Comparison of ENCODE assay signal across 8 cellular contexts in genomic region chr20:62643521-62644043, GRCh38. TPM values are rescaled to one million over a fixed set of nuclear protein-coding genes. Genes with fewer than 3 reads are reported as not detected.
DNase-seq lines count a peak whose midpoint lies in the region; ATAC-seq lines count a peak whose summit lies in the region.
"Had no signal": no experiment of that assay in that cellular context is flagged by ENCODE, and none has a peak within 500 bp of the region (broad histone marks: within the 10 kb centered on the region; RNA-seq: fewer than 3 reads in every experiment).

No MANE protein-coding gene starts in this region.

- intact Hi-C loops in activated CD4-positive, alpha-beta memory T cell treated with anti-CD3 and anti-CD28 coated beads for 36 hours (cut with micrococcal nuclease) = loop anchor here (1.0 to 10.0 kb wide), 3 partner anchors 8 to 281 kb away; partner anchors contain the start of gene DIDO1

- no peaks in the 10 kb centered on the region for H3K9me3 Mint-ChIP-seq in activated CD4-positive, alpha-beta memory T cell treated with anti-CD3 and anti-CD28 coated beads for 36 hours
- H3K9me3 Mint-ChIP-seq in stimulated activated naive CD8-positive, alpha-beta T cell treated with anti-CD3 and anti-CD28 coated beads, Interleukin-15, amount 100 ng/mL, for 72 hours = no peaks in the 10 kb centered on the region

- ATAC-seq in stimulated activated naive CD8-positive, alpha-beta T cell treated with anti-CD3 and anti-CD28 coated beads, Interleukin-15, amount 100 ng/mL, for 72 hours = no peak

- H3K36me3 Mint-ChIP-seq in activated CD4-positive, alpha-beta memory T cell treated with anti-CD3 and anti-CD28 coated beads for 36 hours = peaks cover 4% of the 10 kb centered on the region

- POLR2A ChIA-PET in activated CD4-positive, alpha-beta memory T cell treated with anti-CD3 and anti-CD28 coated beads for 36 hours (lab: Charles Lee) = interaction anchor here (0.5 to 2.6 kb wide), 7 partner anchors 8 to 164 kb away, joined by 3 to 21 read pairs (median 3); partner anchors contain the start of gene NTSR1

- H3K4me3 Mint-ChIP-seq in activated CD4-positive, alpha-beta memory T cell treated with anti-CD3 and anti-CD28 coated beads for 36 hours = peak overlapping the region; percentile 77
- peak overlapping the region; percentile 89 to 90 for H3K4me3 Mint-ChIP-seq in stimulated activated naive CD8-positive, alpha-beta T cell treated with anti-CD3 and anti-CD28 coated beads, Interleukin-15, amount 100 ng/mL, for 72 hours

- no peaks in the 10 kb centered on the region for H3K27me3 Mint-ChIP-seq in activated CD4-positive, alpha-beta memory T cell treated with anti-CD3 and anti-CD28 coated beads for 36 hours
- H3K27me3 Mint-ChIP-seq in stimulated activated naive CD8-positive, alpha-beta T cell treated with anti-CD3 and anti-CD28 coated beads, Interleukin-15, amount 100 ng/mL, for 72 hours = peaks cover 16% of the 10 kb centered on the region

- no peaks in the 10 kb centered on the region for H3K9me3 ChIP-seq in iPS-18c (ENCODE audit: control insufficient read depth, insufficient read depth, low read length)

- H3K4me3 ChIP-seq in iPS-18c (ENCODE audit: insufficient read depth, low read depth, low read length) = peak overlapping the region; percentile 65; the same call in 1 of the 2 replicates

- no peak overlapping the region for H3K27ac Mint-ChIP-seq in activated CD4-positive, alpha-beta memory T cell treated with anti-CD3 and anti-CD28 coated beads for 36 hours
- H3K27ac Mint-ChIP-seq in stimulated activated naive CD8-positive, alpha-beta T cell treated with anti-CD3 and anti-CD28 coated beads, Interleukin-15, amount 100 ng/mL, for 72 hours = peak overlapping the region in 1 of 2 donors; percentile 42

- H3K4me1 Mint-ChIP-seq in activated CD4-positive, alpha-beta memory T cell treated with anti-CD3 and anti-CD28 coated beads for 36 hours (ENCODE audit: low read depth) = no peaks in the 10 kb centered on the region
- peaks cover 69% of the 10 kb centered on the region for H3K4me1 Mint-ChIP-seq in stimulated activated naive CD8-positive, alpha-beta T cell treated with anti-CD3 and anti-CD28 coated beads, Interleukin-15, amount 100 ng/mL, for 72 hours

- DNase-seq in HT-29 (ENCODE audit: low spot score) = peak; percentile 61
- no peak for DNase-seq in activated CD4-positive, alpha-beta memory T cell treated with anti-CD3 and anti-CD28 coated beads for 36 hours
- DNase-seq in stimulated activated naive CD8-positive, alpha-beta T cell treated with anti-CD3 and anti-CD28 coated beads, Interleukin-15, amount 100 ng/mL, for 72 hours = no peak
- DNase-seq in NCI-H1105 (lab: John Stamatoyannopoulos, UW) = no peak
- DNase-seq in SHP77 (lab: John Stamatoyannopoulos, UW) = no peak
- DNase-seq in NOMO-1 treated with dmso at 0.1 percent for 144 hours (lab: John Stamatoyannopoulos, UW; ENCODE audit: unreplicated experiment) = no peak
- DNase-seq: cortex of kidney had no signal

- CTCF ChIA-PET in activated CD4-positive, alpha-beta memory T cell treated with anti-CD3 and anti-CD28 coated beads for 36 hours (lab: Charles Lee) = interaction anchor here (1.0 to 4.0 kb wide), 3 partner anchors 144 to 164 kb away, joined by 3 to 17 read pairs (median 10); no protein-coding TSS in a partner anchor

RNA-seq across cellular contexts. Expression of gene SLCO4A1, which starts 1.3 kb away (rescaled TPM):
- total RNA-seq in HT-29 (2014; rRNA removed; shearing (Covaris generic)) = 78.8 and 83.4 TPM in 2 replicates
- 10 to 100 TPM; 29.6 to 30.7 TPM for total RNA-seq in activated CD4-positive, alpha-beta memory T cell treated with anti-CD3 and anti-CD28 coated beads for 36 hours
